In the genomic region with DNA sequence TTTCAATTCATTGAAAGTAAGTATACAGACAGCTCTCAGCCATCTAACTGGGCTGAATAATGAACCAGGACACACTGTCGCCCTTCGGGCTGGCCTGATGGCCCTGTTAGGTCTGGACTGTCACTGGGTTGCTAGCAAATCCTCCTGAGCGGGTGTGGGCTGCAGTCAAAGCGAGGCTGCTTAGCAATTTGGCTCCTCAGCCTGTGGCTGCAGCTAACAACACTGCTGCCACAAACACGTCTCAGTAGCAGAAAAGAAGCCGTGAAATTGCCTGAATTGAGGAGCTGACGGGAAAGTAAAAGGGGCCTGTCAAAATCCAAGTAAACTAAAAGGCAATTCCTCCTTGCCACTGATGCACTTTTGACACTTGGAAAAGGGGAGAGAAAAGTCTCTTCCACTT, we compare ENCODE assay signal across 15 cellular contexts.
DNase-seq lines count a peak whose midpoint lies in the region; ATAC-seq lines count a peak whose summit lies in the region.
"Had no signal": no experiment of that assay in that cellular context is flagged by ENCODE, and none has a peak within 500 bp of the region (broad histone marks: within the 10 kb centered on the region; RNA-seq: fewer than 3 reads in every experiment).

No MANE protein-coding gene starts in this region.

- no peak overlapping the region for H3K27ac ChIP-seq in mesendoderm (ENCODE audit: low read depth, low read length)
- H3K27ac ChIP-seq: A549 had no signal

- peak overlapping the region; percentile 39 for H3K56ac ChIP-seq in mesendoderm (ENCODE audit: low read length)

- H3K4me3 ChIP-seq in mesendoderm (ENCODE audit: low read length) = no peak overlapping the region
- H3K4me3 ChIP-seq: A549 had no signal

- H2AK5ac ChIP-seq in mesendoderm (ENCODE audit: low read length) = no peak overlapping the region

- H2BK120ac ChIP-seq in mesendoderm (ENCODE audit: low read depth, low read length) = no peak overlapping the region

- no peak overlapping the region for H3K23ac ChIP-seq in mesendoderm (ENCODE audit: low read length)

- H3K79me1 ChIP-seq in mesendoderm (ENCODE audit: low read length) = no peaks in the 10 kb centered on the region

- H3K36me3 ChIP-seq in mesendoderm (ENCODE audit: control insufficient read depth, insufficient read depth, low read length) = no peaks in the 10 kb centered on the region

- H4K8ac ChIP-seq in mesendoderm (ENCODE audit: low read depth, low read length) = no peak overlapping the region

- H3K9ac ChIP-seq in mesendoderm (ENCODE audit: low read length) = peak overlapping the region; percentile 26

- no peak overlapping the region for H3K18ac ChIP-seq in mesendoderm (ENCODE audit: low read length)

- no peaks in the 10 kb centered on the region for H3K4me1 ChIP-seq in mesendoderm (ENCODE audit: control insufficient read depth, low read depth, low read length)
- H3K4me1 ChIP-seq: A549, Caco-2 had no signal

- peak; percentile 20 for DNase-seq in astrocyte of the hippocampus (ENCODE audit: low read depth, low spot score)
- DNase-seq in ecto neural progenitor cell (ENCODE audit: low spot score) = peak; percentile 58
- DNase-seq in mesendoderm = no peak
- peak; percentile 39 for DNase-seq in pons (ENCODE audit: low spot score)
- DNase-seq: Caco-2; CD8-positive, alpha-beta T cell; DMS53; IMR-90; KBM-7 had no signal

- no CpG with 5 or more reads among the region's 7 CpGs for WGBS in mesendoderm (ENCODE audit: extremely low coverage, insufficient coverage, low lambda C conversion rate)

- no peak overlapping the region for H3K4me2 ChIP-seq in mesendoderm (ENCODE audit: low read length)
- H3K4me2 ChIP-seq: A549 had no signal

- H4K5ac ChIP-seq in mesendoderm (ENCODE audit: low read length) = peak overlapping the region; percentile 13

- no peak overlapping the region for H2BK5ac ChIP-seq in mesendoderm (ENCODE audit: low read length)

- H2BK15ac ChIP-seq in mesendoderm (replicated peaks; ENCODE audit: low read depth) = no peak overlapping the region

- H3K79me2 ChIP-seq in mesendoderm (ENCODE audit: control insufficient read depth, insufficient read depth, low read length) = no peaks in the 10 kb centered on the region

- no peak overlapping the region for H3K4ac ChIP-seq in mesendoderm (ENCODE audit: low read depth, low read length)

- ATAC-seq in GM21526 (IDR thresholded peaks at IDR 0.05; ENCODE audit: low FRiP score, unreplicated experiment) (no peak), HG03097 (IDR thresholded peaks at IDR 0.05; ENCODE audit: low FRiP score, unreplicated experiment) (no peak), GM19351 (IDR thresholded peaks at IDR 0.05; ENCODE audit: unreplicated experiment) (no peak), HG03354 (IDR thresholded peaks at IDR 0.05; ENCODE audit: poor library complexity, severe bottlenecking, unreplicated experiment) (no peak)
- ATAC-seq: A549; CD8-positive, alpha-beta T cell; HCT116 had no signal

- no peaks in the 10 kb centered on the region for H3K27me3 ChIP-seq in mesendoderm (ENCODE audit: insufficient read depth, low read length, poor library complexity)
